In the genomic region with DNA sequence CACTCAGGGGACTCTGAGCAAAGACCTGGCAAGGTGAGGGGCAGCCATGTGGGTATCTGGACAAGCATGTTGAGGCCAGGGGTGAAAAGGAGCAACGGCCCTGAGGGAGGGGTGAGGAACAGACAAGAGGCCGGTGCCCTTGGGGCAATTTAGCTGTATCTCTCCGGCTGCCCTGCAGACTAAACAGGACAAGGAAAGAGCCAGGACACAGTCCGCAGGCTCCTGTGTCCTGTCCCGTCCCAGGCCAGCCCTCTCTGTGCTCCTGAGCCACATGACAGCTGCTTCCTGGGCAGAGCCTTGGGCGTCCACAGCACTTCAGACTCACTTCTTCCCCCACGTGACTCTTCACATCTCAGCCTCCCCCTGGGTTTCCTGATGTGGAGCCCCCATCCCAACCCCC, we compare ENCODE assay signal across 16 cellular contexts.
DNase-seq lines count a peak whose midpoint lies in the region; ATAC-seq and TF ChIP-seq lines count a peak whose summit lies in the region.
"Had no signal": no experiment of that assay in that cellular context is flagged by ENCODE, and none has a peak within 500 bp of the region (broad histone marks: within the 10 kb centered on the region; RNA-seq: fewer than 3 reads in every experiment).

No MANE protein-coding gene starts in this region.

- H3K27me3 ChIP-seq in right cardiac atrium (ENCODE audit: control insufficient read depth, insufficient read depth) (no peaks in the 10 kb centered on the region), rectal smooth muscle tissue (ENCODE audit: control insufficient read depth, insufficient read depth, low read length) (no peaks in the 10 kb centered on the region)

- no peaks in the 10 kb centered on the region for H3K36me3 ChIP-seq in rectal smooth muscle tissue (ENCODE audit: control insufficient read depth, insufficient read depth, low read length)
- H3K36me3 ChIP-seq: HAP-1 had no signal

- no peaks in the 10 kb centered on the region for H3K27me3 Mint-ChIP-seq in chondrocyte (ENCODE audit: low read depth)

- no peak overlapping the region for H3K27ac Mint-ChIP-seq in chondrocyte (ENCODE audit: unreplicated experiment)

- ATAC-seq in right cardiac atrium (peak; percentile 52 to 85), HG02759 (IDR thresholded peaks at IDR 0.05; ENCODE audit: unreplicated experiment) (no peak), GM21825 (IDR thresholded peaks at IDR 0.05; ENCODE audit: unreplicated experiment) (no peak)

- H3K9me3 Mint-ChIP-seq in chondrocyte (ENCODE audit: low read depth) = no peaks in the 10 kb centered on the region

- H3K4me1 ChIP-seq in right cardiac atrium (ENCODE audit: control insufficient read depth, insufficient read depth, low read length) (peaks cover 20% of the 10 kb centered on the region), rectal smooth muscle tissue (ENCODE audit: control insufficient read depth, insufficient read depth, low read length) (peaks cover 36% of the 10 kb centered on the region)
- H3K4me1 ChIP-seq: HAP-1 had no signal

- intact Hi-C loops in right cardiac atrium (cut with DNase I) = no loop called here

- H3K9me3 ChIP-seq in right cardiac atrium (ENCODE audit: control insufficient read depth, low read length) = no peaks in the 10 kb centered on the region
- H3K9me3 ChIP-seq: HAP-1 had no signal

- peaks cover 49% of the 10 kb centered on the region for H3K4me1 Mint-ChIP-seq in chondrocyte (ENCODE audit: low read depth)

- no peaks in the 10 kb centered on the region for H3K36me3 Mint-ChIP-seq in chondrocyte (ENCODE audit: low read depth)

- WGBS in right cardiac atrium = 64% methylated on average over 7 of the region's 7 CpGs

- H3K9ac ChIP-seq in rectal smooth muscle tissue (ENCODE audit: low read length) = no peak overlapping the region

- DNase-seq in SHP77 (lab: John Stamatoyannopoulos, UW) (peak; percentile 25 to 31), SHP77 treated with DMSO at 0.1 percent for 48 hours (lab: John Stamatoyannopoulos, UW) (no peak), chondrocyte (ENCODE audit: low spot score) (peak; percentile 67), right cardiac atrium (peak in 1 of 3 donors; percentile 68), RWPE1 (ENCODE audit: low spot score) (no peak)
- DNase-seq: NCI-H1092, NCI-H2107, NCI-H226, NCI-H526 treated with DMSO at 0.1 percent for 48 hours, OCI-M1, RPMI8226 had no signal

- TF ChIP-seq CTCF in chondrocyte (IDR thresholded peaks at IDR 0.05) (no peak), RWPE1 (conservative IDR thresholded peaks at IDR 0.05; ENCODE audit: low read depth) (no peak)

- POLR2A ChIA-PET in RWPE1 (lab: Yijun Ruan, JAX; ENCODE audit: low non-redundant PET) = no interaction called here

- CTCF ChIA-PET in RWPE1 (lab: Yijun Ruan, JAX) = no interaction called here

- H3K27ac ChIP-seq in right cardiac atrium (ENCODE audit: low read length) (peak overlapping the region; percentile 43), rectal smooth muscle tissue (ENCODE audit: low read depth, low read length) (peak overlapping the region; percentile 76), RWPE1 (no peak overlapping the region)
- H3K27ac ChIP-seq: 22Rv1 had no signal

- H3K4me3 ChIP-seq in right cardiac atrium (ENCODE audit: low read length) = no peak overlapping the region
- H3K4me3 ChIP-seq in rectal smooth muscle tissue (ENCODE audit: low read length) = no peak overlapping the region
- H3K4me3 ChIP-seq: HAP-1 had no signal

- H3K4me3 Mint-ChIP-seq in chondrocyte (ENCODE audit: unreplicated experiment) = no peak overlapping the region

Comparison
In these comparisons a context has a peak if more than half of its experiments do, and no peak if none do; other contexts are left out.
1. DNase-seq: peak in SHP77 (2 of 2) and chondrocyte (single experiment); none in SHP77 treated with DMSO at 0.1 percent for 48 hours (single experiment) and RWPE1 (single experiment).
2. ATAC-seq: peak in right cardiac atrium (2 of 2); none in HG02759 (single experiment) and GM21825 (single experiment).